10 cellular contexts compared by ENCODE assay signal in genomic region chr11:11622772-11623531, GRCh38. TPM values are rescaled to one million over a fixed set of nuclear protein-coding genes. Genes with fewer than 3 reads are reported as not detected.
DNase-seq lines count a peak whose midpoint lies in the region; ATAC-seq and TF ChIP-seq lines count a peak whose summit lies in the region.
"Had no signal": no experiment of that assay in that cellular context is flagged by ENCODE, and none has a peak within 500 bp of the region (broad histone marks: within the 10 kb centered on the region; RNA-seq: fewer than 3 reads in every experiment).

No MANE protein-coding gene starts in this region.

- whole genome bisulfite sequencing in mammary epithelial cell (ENCODE audit: low coverage, missing lambda C conversion rate), result 67% methylated on average over 7 of the region's 8 CpGs

- H3K9me3 Mint-ChIP-seq in MCF 10A (ENCODE audit: unreplicated experiment) (no peaks in the 10 kb centered on the region), WTC11 (no peaks in the 10 kb centered on the region)

- intact Hi-C loops in MCF 10A (cut with micrococcal nuclease), result loop anchor here (5.0 to 10.0 kb wide), 2 partner anchors 238 to 691 kb away; no protein-coding TSS in a partner anchor
- intact Hi-C loops in mammary epithelial cell (cut with micrococcal nuclease), result loop anchor here (1.0 to 10.0 kb wide), 6 partner anchors 56 to 828 kb away; no protein-coding TSS in a partner anchor
- intact Hi-C loops in vagina (cut with DNase I), result no loop called here

- dilution Hi-C loops in mammary epithelial cell (cut with HindIII; ENCODE audit: low sequenced_read_pairs), result no loop called here

- H3K27ac ChIP-seq in mammary epithelial cell (ENCODE audit: insufficient read depth, low read depth, low read length), result no peak overlapping the region
- peak overlapping the region; percentile 59 for H3K27ac ChIP-seq in muscle layer of colon (ENCODE audit: low read depth, low read length)
- peak overlapping the region; percentile 74 for H3K27ac ChIP-seq in vagina

- H3K9me3 ChIP-seq in mammary epithelial cell (replicated peaks; ENCODE audit: insufficient read depth, low read length) (no peaks in the 10 kb centered on the region), muscle layer of colon (ENCODE audit: low read length) (no peaks in the 10 kb centered on the region), vagina (no peaks in the 10 kb centered on the region)
- H3K9me3 ChIP-seq: thoracic aorta had no signal

- H3K27me3 ChIP-seq in mammary epithelial cell (ENCODE audit: insufficient read depth, low read length) (no peaks in the 10 kb centered on the region), muscle layer of colon (ENCODE audit: control insufficient read depth in 1 of 2, insufficient read depth in 2 of 2, low read length in 2 of 2) (no peaks in the 10 kb centered on the region), vagina (no peaks in the 10 kb centered on the region)

- no TSS peak for BruUV-seq in MCF 10A (replicated peaks; lab: Mats Ljungman, UMichigan)
- BruUV-seq in mammary epithelial cell (replicated peaks; lab: Mats Ljungman, UMichigan), result no TSS peak

- H4K20me1 ChIP-seq in mammary epithelial cell (ENCODE audit: insufficient read depth, low read length), result no peaks in the 10 kb centered on the region

- H3K36me3 ChIP-seq in mammary epithelial cell (ENCODE audit: insufficient read depth, low read length) (no peaks in the 10 kb centered on the region), muscle layer of colon (ENCODE audit: insufficient read depth, low read length) (no peaks in the 10 kb centered on the region), vagina (no peaks in the 10 kb centered on the region)
- H3K36me3 ChIP-seq: thoracic aorta had no signal

- no peak for DNase-seq in MCF 10A (ENCODE audit: unreplicated experiment)
- no peak for DNase-seq in mammary epithelial cell
- DNase-seq in WTC11 (ENCODE audit: low spot score), result no peak
- no peak for DNase-seq in vagina (ENCODE audit: extremely low spot score in 2 of 2)
- no peak for DNase-seq in NCI-H2227 treated with DMSO at 0.1 percent for 48 hours (lab: John Stamatoyannopoulos, UW)
- no peak for DNase-seq in NCI-H774 (lab: John Stamatoyannopoulos, UW)
- DNase-seq: amniotic stem cell had no signal

- H3K4me3 ChIP-seq in mammary epithelial cell (replicated peaks in 1 of 3; ENCODE audit: insufficient read depth in 1 of 3, low read depth in 2 of 3, low read length in 3 of 3) (no peak overlapping the region), muscle layer of colon (ENCODE audit: low read depth in 1 of 2, low read length in 2 of 2) (no peak overlapping the region), vagina (no peak overlapping the region)

- CTCF ChIA-PET in MCF 10A (lab: Yijun Ruan, JAX) (interaction anchor here (1.0 to 2.3 kb wide), 3 partner anchors 59 to 689 kb away, joined by 3 to 9 read pairs (median 6); no protein-coding TSS in a partner anchor), mammary epithelial cell (lab: Charles Lee; ENCODE audit: low non-redundant PET) (no interaction called here), WTC11 (lab: Charles Lee) (interaction anchor here (1.2 to 3.2 kb wide), 4 partner anchors 10 to 165 kb away, joined by 5 to 25 read pairs (median 8); no protein-coding TSS in a partner anchor)

- H3K4me1 Mint-ChIP-seq in MCF 10A (ENCODE audit: insufficient read depth, unreplicated experiment) (peaks cover 30% of the 10 kb centered on the region), WTC11 (peaks cover 30% of the 10 kb centered on the region)

- H3K27ac Mint-ChIP-seq in MCF 10A (ENCODE audit: low read depth, unreplicated experiment), result peak overlapping the region; percentile 5
- H3K27ac Mint-ChIP-seq in WTC11, result no peak overlapping the region

- H3K27me3 Mint-ChIP-seq in MCF 10A (ENCODE audit: insufficient read depth, unreplicated experiment) (no peaks in the 10 kb centered on the region), WTC11 (ENCODE audit: low read depth) (peaks cover 86% of the 10 kb centered on the region)

- ATAC-seq in WTC11, result no peak
- no peak for ATAC-seq in GM21390 (IDR thresholded peaks at IDR 0.05; ENCODE audit: unreplicated experiment)

- TF ChIP-seq POLR2A in vagina (IDR thresholded peaks at IDR 0.05), result no peak

- no peak for TF ChIP-seq CTCF in MCF 10A (IDR thresholded peaks at IDR 0.05; ENCODE audit: unreplicated experiment)
- TF ChIP-seq CTCF in mammary epithelial cell (conservative IDR thresholded peaks at IDR 0.05 in 1 of 2, IDR thresholded peaks at IDR 0.05 in 1 of 2; ENCODE audit: extremely low read depth in 1 of 2, insufficient read depth in 1 of 2, low read depth in 1 of 2, low read length in 2 of 2), result no peak
- TF ChIP-seq CTCF in WTC11 (IDR thresholded peaks at IDR 0.05), result no peak
- TF ChIP-seq CTCF in vagina (IDR thresholded peaks at IDR 0.05), result no peak

- H3K9ac ChIP-seq in mammary epithelial cell (ENCODE audit: insufficient read depth, low read length) (no peak overlapping the region), muscle layer of colon (ENCODE audit: low read length) (no peak overlapping the region)

- H3K36me3 Mint-ChIP-seq in MCF 10A (ENCODE audit: insufficient read depth, unreplicated experiment) (no peaks in the 10 kb centered on the region), WTC11 (no peaks in the 10 kb centered on the region)

- H3K4me3 Mint-ChIP-seq in MCF 10A (ENCODE audit: unreplicated experiment), result peak overlapping the region; percentile 90
- H3K4me3 Mint-ChIP-seq in WTC11, result peak overlapping the region; percentile 46

- in situ Hi-C loops in mammary epithelial cell (cut with MboI; ENCODE audit: low sequenced_read_pairs in 2 of 2), result loop anchor here in 1 of 2 donors (5.0 kb wide), 1 partner anchor 164 kb away; no protein-coding TSS in a partner anchor

- no peak overlapping the region for H2AFZ ChIP-seq in mammary epithelial cell (ENCODE audit: low read depth, low read length)

- no peak overlapping the region for H3K4me2 ChIP-seq in mammary epithelial cell (ENCODE audit: insufficient read depth, low read depth, low read length)

- H3K79me2 ChIP-seq in mammary epithelial cell (ENCODE audit: insufficient read depth, low read length), result peaks cover 36% of the 10 kb centered on the region

- POLR2A ChIA-PET in MCF 10A (lab: Yijun Ruan, JAX) (interaction anchor here (1.1 to 3.1 kb wide), 5 partner anchors 13 to 595 kb away, joined by 3 to 42 read pairs (median 9); no protein-coding TSS in a partner anchor), WTC11 (lab: Charles Lee) (no interaction called here)

- peaks cover 27% of the 10 kb centered on the region for H3K4me1 ChIP-seq in mammary epithelial cell (ENCODE audit: insufficient read depth, low read length)
- H3K4me1 ChIP-seq in muscle layer of colon (ENCODE audit: insufficient read depth, low read length), result peaks cover 33% of the 10 kb centered on the region
- H3K4me1 ChIP-seq in vagina, result peaks cover 42% of the 10 kb centered on the region

TF ChIP-seq in WTC11, 78 proteins besides CTCF, POLR2A, EP300 and RAD21:
- TF ChIP-seq GRHL2 (CRISPR knock-in tag; IDR thresholded peaks at IDR 0.05; ENCODE audit: insufficient replicate concordance, severe bottlenecking) (no peak), ATF1 (CRISPR knock-in tag; IDR thresholded peaks at IDR 0.05) (no peak), ZNF219 (CRISPR knock-in tag; IDR thresholded peaks at IDR 0.05; ENCODE audit: borderline replicate concordance) (no peak), NFATC4 (CRISPR knock-in tag; IDR thresholded peaks at IDR 0.05) (no peak), ZNF396 (CRISPR knock-in tag; IDR thresholded peaks at IDR 0.05; ENCODE audit: borderline replicate concordance) (no peak), NR2C2 (CRISPR knock-in tag; IDR thresholded peaks at IDR 0.05) (no peak), FOXP1 (CRISPR knock-in tag; IDR thresholded peaks at IDR 0.05; ENCODE audit: borderline replicate concordance) (no peak), NFYB (CRISPR knock-in tag; conservative IDR thresholded peaks at IDR 0.05; ENCODE audit: low read depth) (no peak), FOXP4 (CRISPR knock-in tag; IDR thresholded peaks at IDR 0.05) (no peak)
- TF ChIP-seq, protein P1, sequence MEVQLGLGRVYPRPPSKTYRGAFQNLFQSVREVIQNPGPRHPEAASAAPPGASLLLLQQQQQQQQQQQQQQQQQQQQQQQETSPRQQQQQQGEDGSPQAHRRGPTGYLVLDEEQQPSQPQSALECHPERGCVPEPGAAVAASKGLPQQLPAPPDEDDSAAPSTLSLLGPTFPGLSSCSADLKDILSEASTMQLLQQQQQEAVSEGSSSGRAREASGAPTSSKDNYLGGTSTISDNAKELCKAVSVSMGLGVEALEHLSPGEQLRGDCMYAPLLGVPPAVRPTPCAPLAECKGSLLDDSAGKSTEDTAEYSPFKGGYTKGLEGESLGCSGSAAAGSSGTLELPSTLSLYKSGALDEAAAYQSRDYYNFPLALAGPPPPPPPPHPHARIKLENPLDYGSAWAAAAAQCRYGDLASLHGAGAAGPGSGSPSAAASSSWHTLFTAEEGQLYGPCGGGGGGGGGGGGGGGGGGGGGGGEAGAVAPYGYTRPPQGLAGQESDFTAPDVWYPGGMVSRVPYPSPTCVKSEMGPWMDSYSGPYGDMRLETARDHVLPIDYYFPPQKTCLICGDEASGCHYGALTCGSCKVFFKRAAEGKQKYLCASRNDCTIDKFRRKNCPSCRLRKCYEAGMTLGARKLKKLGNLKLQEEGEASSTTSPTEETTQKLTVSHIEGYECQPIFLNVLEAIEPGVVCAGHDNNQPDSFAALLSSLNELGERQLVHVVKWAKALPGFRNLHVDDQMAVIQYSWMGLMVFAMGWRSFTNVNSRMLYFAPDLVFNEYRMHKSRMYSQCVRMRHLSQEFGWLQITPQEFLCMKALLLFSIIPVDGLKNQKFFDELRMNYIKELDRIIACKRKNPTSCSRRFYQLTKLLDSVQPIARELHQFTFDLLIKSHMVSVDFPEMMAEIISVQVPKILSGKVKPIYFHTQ (CRISPR knock-in tag; IDR thresholded peaks at IDR 0.05), result no peak

RNA-seq across cellular contexts. Expression of gene GALNT18, which starts 1.1 kb away (rescaled TPM):
- total RNA-seq in MCF 10A (2022) (9.0 and 14.1 TPM in 2 replicates), mammary epithelial cell (10 to 100 TPM; 25.0 to 34.3 TPM), WTC11 (2021) (4.4 to 5.0 TPM (median 5.0 TPM) in 3 replicates), vagina (22.1 TPM)
- polyA plus RNA-seq in mammary epithelial cell, result 33.8 TPM
- 34.7 TPM for polyA minus RNA-seq in mammary epithelial cell
